In genomic region chr7:112556633-112557032, GRCh38 we compare ENCODE assay signal across 10 cellular contexts.
A peak's percentile ranks its signal among the peaks of the same experiment; 100 is the strongest.
DNase-seq lines count a peak whose midpoint lies in the region; ATAC-seq, FAIRE-seq and TF ChIP-seq lines count a peak whose summit lies in the region.
"Had no signal": no experiment of that assay in that cellular context is flagged by ENCODE, and none has a peak within 500 bp of the region (broad histone marks: within the 10 kb centered on the region; RNA-seq: fewer than 3 reads in every experiment).

No MANE protein-coding gene starts in this region.

- 0% methylated on average over 1 of the region's 1 CpG for WGBS in GM12878 (ENCODE audit: insufficient coverage, insufficient replicate concordance, low lambda C conversion rate, missing lambda C conversion rate)

- H3K9me3 ChIP-seq in GM12878 (replicated peaks; ENCODE audit: control insufficient read depth, insufficient read depth, low read length): no peaks in the 10 kb centered on the region
- H3K9me3 ChIP-seq: pancreas had no signal

- CTCF ChIA-PET in GM12878 (lab: Yijun Ruan, JAX): interaction anchor here (1.1 to 2.4 kb wide), 4 partner anchors 16 to 865 kb away, joined by 3 to 11 read pairs (median 6); no protein-coding TSS in a partner anchor

- H4K20me1 ChIP-seq in GM12878 (ENCODE audit: control insufficient read depth, insufficient read depth): no peaks in the 10 kb centered on the region

- no peaks in the 10 kb centered on the region for H3K27me3 ChIP-seq in GM12878 (replicated peaks in 1 of 2; ENCODE audit: control insufficient read depth in 2 of 2, insufficient read depth in 2 of 2, low read length in 1 of 2)
- H3K27me3 ChIP-seq: pancreas had no signal

- DNase-seq in GM12878 (ENCODE audit: low read depth, low spot score) (peak; percentile 20), anterior cingulate cortex (lab: John Stamatoyannopoulos, UW) (no peak), epidermal melanocyte (ENCODE audit: insufficient read length, low spot score) (no peak), HTR-8/SVneo (ENCODE audit: insufficient read length, low spot score) (no peak)
- no peak for DNase-seq in activated CD8-positive, alpha-beta memory T cell treated with anti-CD3 and anti-CD28 coated beads for 24 hours
- DNase-seq: foreskin melanocyte, pancreas had no signal

- in situ Hi-C loops in GM12878 (cut with MboI): loop anchor here (5.0 to 10.0 kb wide), 2 partner anchors 336 to 1138 kb away; no protein-coding TSS in a partner anchor

- no peak overlapping the region for H3K4me3 ChIP-seq in GM12878
- H3K4me3 ChIP-seq: pancreas had no signal

- intact Hi-C loops in GM12878 (cut with micrococcal nuclease; ENCODE audit: unreplicated experiment): loop anchor here (10.0 kb wide), 1 partner anchor 728 kb away; no protein-coding TSS in a partner anchor

- RAD21 ChIA-PET in GM12878 (lab: Charles Lee; ENCODE audit: unreplicated experiment): interaction anchor here (1.0 kb wide), 1 partner anchor 11 kb away, joined by 3 read pairs; no protein-coding TSS in a partner anchor

- H3K4me2 ChIP-seq in GM12878 (ENCODE audit: control insufficient read depth, insufficient read depth): no peak overlapping the region

- no peak overlapping the region for H2AFZ ChIP-seq in GM12878 (ENCODE audit: control insufficient read depth, low read depth, low read length)

- no peak; a peak in 1 of 4 replicates for TF ChIP-seq EP300 in GM12878 (IDR thresholded peaks at IDR 0.05; ENCODE audit: borderline replicate concordance in 1 of 2, control insufficient read depth in 1 of 2, low read depth in 2 of 2, low read length in 2 of 2)

- POLR2A ChIA-PET in GM12878 (lab: Charles Lee): interaction anchor here (0.7 kb wide), 1 partner anchor 265 kb away, joined by 3 read pairs; no protein-coding TSS in a partner anchor

- no peaks in the 10 kb centered on the region for H3K36me3 ChIP-seq in GM12878 (ENCODE audit: control insufficient read depth in 2 of 2, insufficient read depth in 2 of 2, low read length in 1 of 2)
- H3K36me3 ChIP-seq: pancreas had no signal

- no peak overlapping the region for H3K9ac ChIP-seq in GM12878 (ENCODE audit: control insufficient read depth, insufficient read depth, low read length)

- no peak for TF ChIP-seq RAD21 in GM12878 (IDR thresholded peaks at IDR 0.05; ENCODE audit: insufficient read depth, low read depth, low read length)

- FAIRE-seq in GM12878 (lab: Jason Lieb, UNC): peak; percentile 59
- FAIRE-seq in HTR-8/SVneo (lab: Jason Lieb, UNC): no peak
- FAIRE-seq: pancreas had no signal

- ATAC-seq in GM18870 (IDR thresholded peaks at IDR 0.05; ENCODE audit: unreplicated experiment) (peak; percentile 94), GM21717 (IDR thresholded peaks at IDR 0.05; ENCODE audit: unreplicated experiment) (peak; percentile 98), HG03521 (IDR thresholded peaks at IDR 0.05; ENCODE audit: unreplicated experiment) (peak; percentile 93), GM12878 (peak; percentile 91)
- ATAC-seq: pancreas had no signal

- TF ChIP-seq CTCF in GM12878 (IDR thresholded peaks at IDR 0.05 in 2 of 3, conservative IDR thresholded peaks at IDR 0.05 in 1 of 3; ENCODE audit: control insufficient read depth in 2 of 3, extremely low read depth in 1 of 3, insufficient read depth in 1 of 3, low read depth in 3 of 3, low read length in 3 of 3): no peak

- TF ChIP-seq POLR2A in GM12878 (IDR thresholded peaks at IDR 0.05; ENCODE audit: low read depth, low read length): no peak

- no peaks in the 10 kb centered on the region for H3K79me2 ChIP-seq in GM12878 (ENCODE audit: control insufficient read depth, insufficient read depth, low read length)

- no peaks in the 10 kb centered on the region for H3K4me1 ChIP-seq in GM12878 (ENCODE audit: control insufficient read depth, insufficient read depth, low read length)
- H3K4me1 ChIP-seq: pancreas had no signal

- SMC1A ChIA-PET in GM12878 (lab: Charles Lee; ENCODE audit: uncharacterized antibody, unreplicated experiment): interaction anchor here (0.7 to 1.8 kb wide), 5 partner anchors 17 to 344 kb away, joined by 3 to 10 read pairs (median 4); no protein-coding TSS in a partner anchor

- no TSS peak for BruUV-seq in GM12878 (replicated peaks; lab: Mats Ljungman, UMichigan)

- no peak overlapping the region for H3K27ac ChIP-seq in GM12878 (ENCODE audit: control insufficient read depth, insufficient read depth)
- H3K27ac ChIP-seq: pancreas had no signal

TF ChIP-seq in GM12878, 131 proteins besides CTCF, POLR2A, EP300 and RAD21 (continues in another document):
- no peak for TF ChIP-seq TCF12 (IDR thresholded peaks at IDR 0.05; ENCODE audit: low read depth, low read length)
- peak; percentile 96 for TF ChIP-seq SPI1 (IDR thresholded peaks at IDR 0.05; ENCODE audit: borderline replicate concordance, insufficient read depth, low read depth, low read length)
- no peak for TF ChIP-seq MYB (IDR thresholded peaks at IDR 0.05; ENCODE audit: borderline replicate concordance, low read depth, low read length)
- peak; percentile 81 for TF ChIP-seq ZBTB40 (IDR thresholded peaks at IDR 0.05; ENCODE audit: borderline replicate concordance)
- TF ChIP-seq DPF2 (IDR thresholded peaks at IDR 0.05): 0 out of 2 replicates have a peak, but pooled peaks have one; percentile 25
- no peak for TF ChIP-seq E2F8 (IDR thresholded peaks at IDR 0.05; ENCODE audit: low read depth, partially characterized antibody)
- 0 out of 2 replicates have a peak, but pooled peaks have one; percentile 17 for TF ChIP-seq IKZF1 (conservative IDR thresholded peaks at IDR 0.05)
- no peak for TF ChIP-seq SP1 (IDR thresholded peaks at IDR 0.05; ENCODE audit: low read depth, low read length)
- TF ChIP-seq IKZF2 (IDR thresholded peaks at IDR 0.05): peak; percentile 28 to 51; a peak in 2 of 4 replicates
- TF ChIP-seq ATF2 (IDR thresholded peaks at IDR 0.05; ENCODE audit: low read length): 0 out of 2 replicates have a peak, but pooled peaks have one; percentile 16
- no peak for TF ChIP-seq CHD2 (IDR thresholded peaks at IDR 0.05; ENCODE audit: borderline replicate concordance, low read depth, low read length)
